ENCODE assay signal across 19 cellular contexts in genomic region chr12:45327823-45328383, GRCh38.
DNase-seq lines count a peak whose midpoint lies in the region; ATAC-seq, FAIRE-seq and TF ChIP-seq lines count a peak whose summit lies in the region.
"Had no signal": no experiment of that assay in that cellular context is flagged by ENCODE, and none has a peak within 500 bp of the region (broad histone marks: within the 10 kb centered on the region; RNA-seq: fewer than 3 reads in every experiment).

No MANE protein-coding gene starts in this region.

- no peaks in the 10 kb centered on the region; the same call in 1 of the 2 replicates for H3K4me1 ChIP-seq in MM.1S (ENCODE audit: low read length)

- no peaks in the 10 kb centered on the region for H3K9me3 ChIP-seq in MM.1S (replicated peaks; ENCODE audit: insufficient read depth, low read length)
- H3K9me3 ChIP-seq: right atrium auricular region had no signal

- no peak for FAIRE-seq in frontal cortex (lab: Jason Lieb, UNC)
- FAIRE-seq: GM18507 had no signal

- in situ Hi-C loops in astrocyte of the spinal cord (cut with HindIII; ENCODE audit: low sequenced_read_pairs), result no loop called here

- H4K20me1 ChIP-seq in MM.1S (ENCODE audit: insufficient read depth, low read length), result no peaks in the 10 kb centered on the region

- no peak overlapping the region for H3K27ac ChIP-seq in MM.1S (ENCODE audit: low read length)
- H3K27ac ChIP-seq: right atrium auricular region had no signal

- H3K9me2 ChIP-seq in MM.1S (replicated peaks; ENCODE audit: insufficient read depth, low read length), result no peaks in the 10 kb centered on the region

- H3K79me2 ChIP-seq in MM.1S (ENCODE audit: low read length), result no peaks in the 10 kb centered on the region

- no peaks in the 10 kb centered on the region for H3K27me3 ChIP-seq in MM.1S (replicated peaks; ENCODE audit: insufficient read depth, low read length)
- H3K27me3 ChIP-seq: right atrium auricular region had no signal

- no peaks in the 10 kb centered on the region for H3K36me3 ChIP-seq in MM.1S (replicated peaks; ENCODE audit: insufficient read depth, low read length)
- H3K36me3 ChIP-seq: right atrium auricular region had no signal

- H3K4me3 ChIP-seq in astrocyte of the spinal cord (ENCODE audit: low read depth, low read length), result no peak overlapping the region
- no peak overlapping the region for H3K4me3 ChIP-seq in MM.1S (ENCODE audit: low read length)
- H3K4me3 ChIP-seq: right atrium auricular region had no signal

- no peaks in the 10 kb centered on the region for H3F3A ChIP-seq in MM.1S (ENCODE audit: insufficient read depth, low read length)

- no peak overlapping the region for H3K9ac ChIP-seq in MM.1S (ENCODE audit: low read length)

- TF ChIP-seq CTCF in astrocyte of the spinal cord (IDR thresholded peaks at IDR 0.05; ENCODE audit: low read depth, low read length) (no peak), MM.1S (IDR thresholded peaks at IDR 0.05; ENCODE audit: low read length) (no peak)

- no peak for ATAC-seq in GM18868 (IDR thresholded peaks at IDR 0.05; ENCODE audit: unreplicated experiment)
- ATAC-seq: activated CD4-positive, CD25-positive, alpha-beta regulatory T cell treated with anti-CD3 and anti-CD28 coated beads, Interleukin-2, amount 50 U/mL, for 24 hours; HCT116; stimulated activated naive B cell treated with anti-CD40 and anti-IgM and Interleukin-4, amounts not matched to agents 10 μg/mL and 1 μg/mL and 100 μg/mL, for 72 hours had no signal

- H3K4me2 ChIP-seq in MM.1S (ENCODE audit: low read depth, low read length), result no peak overlapping the region

- no peak overlapping the region for H2AFZ ChIP-seq in MM.1S (ENCODE audit: low read length)

- peak; percentile 9 for DNase-seq in AG08395 (ENCODE audit: low spot score)
- DNase-seq in HT1080 (ENCODE audit: low read depth), result peak; percentile 56
- DNase-seq in astrocyte of the spinal cord (ENCODE audit: low read depth, low spot score), result peak; percentile 15
- DNase-seq in kidney tubule cell (ENCODE audit: low spot score), result peak; percentile 81
- no peak for DNase-seq in frontal cortex (ENCODE audit: low spot score in 2 of 2)
- DNase-seq in MM.1S, result no peak
- no peak for DNase-seq in cerebellum (ENCODE audit: low spot score)
- DNase-seq: activated naive CD8-positive, alpha-beta T cell treated with anti-CD3 and anti-CD28 coated beads, Interleukin-2, amount 10 ng/mL, durations not matched to agents 7 days and 5 days; CD4-positive, alpha-beta T cell; effector memory CD4-positive, alpha-beta T cell; NCI-H1105; NCI-H774; OCI-M1; stimulated activated naive B cell treated with anti-CD40 and anti-IgM and Interleukin-4, amounts not matched to agents 10 μg/mL and 1 μg/mL and 100 μg/mL, for 72 hours had no signal

Comparison
In these comparisons a context has a peak if more than half of its experiments do, and no peak if none do; other contexts are left out.
1. DNase-seq: peak in AG08395 (single experiment), HT1080 (single experiment), astrocyte of the spinal cord (single experiment) and kidney tubule cell (single experiment); none in frontal cortex (0 of 2), MM.1S (single experiment) and cerebellum (single experiment).